Comparison of ENCODE assay signal across 11 cellular contexts in genomic region chr5:127536687-127537086, GRCh38. TPM values are rescaled to one million over a fixed set of nuclear protein-coding genes. Genes with fewer than 3 reads are reported as not detected.
DNase-seq lines count a peak whose midpoint lies in the region; ATAC-seq and TF ChIP-seq lines count a peak whose summit lies in the region.
"Had no signal": no experiment of that assay in that cellular context is flagged by ENCODE, and none has a peak within 500 bp of the region (broad histone marks: within the 10 kb centered on the region; RNA-seq: fewer than 3 reads in every experiment).

No MANE protein-coding gene starts in this region.

- no peaks in the 10 kb centered on the region for H3K4me1 ChIP-seq in IMR-90 (ENCODE audit: control insufficient read depth, insufficient read depth, low read length)

- H3K9me3 Mint-ChIP-seq in brain (peaks cover 17 to 21% (median 21%) of the 10 kb centered on the region in 5 experiments), nephron progenitor cell (peaks cover 27% of the 10 kb centered on the region)

- intact Hi-C loops in IMR-90 (cut with micrococcal nuclease), result loop anchor here (10.0 kb wide), 1 partner anchor 748 kb away; no protein-coding TSS in a partner anchor

- H3K4me3 Mint-ChIP-seq in brain (no peak overlapping the region), nephron progenitor cell (no peak overlapping the region)
- H3K4me3 Mint-ChIP-seq: activated T-cell treated with anti-CD3 and anti-CD28 coated beads, Interleukin-2, amount 50 U/mL, for 72 hours; IgD-negative memory B cell had no signal

- H4K91ac ChIP-seq in IMR-90 (ENCODE audit: insufficient read depth, low read depth, low read length), result no peak overlapping the region

- peaks cover 6 to 12% of the 10 kb centered on the region in 2 experiments; a peak in 3 of 4 replicates for H3K79me1 ChIP-seq in IMR-90 (ENCODE audit: low read depth in 1 of 2, low read length in 2 of 2)

- TF ChIP-seq RAD21 in IMR-90 (IDR thresholded peaks at IDR 0.05; ENCODE audit: low read length), result no peak

- in situ Hi-C loops in IMR-90 (cut with MboI; ENCODE audit: low sequenced_read_pairs), result no loop called here

- H3K9me1 ChIP-seq in IMR-90 (ENCODE audit: insufficient read depth, low read length), result no peaks in the 10 kb centered on the region

- no peak overlapping the region for H3K4me3 ChIP-seq in IMR-90 (ENCODE audit: insufficient read depth, low read depth, low read length)

- no peak overlapping the region for H4K8ac ChIP-seq in IMR-90 (ENCODE audit: low read depth in 2 of 2, low read length in 2 of 2)

- no peak overlapping the region for H4K5ac ChIP-seq in IMR-90 (ENCODE audit: low read depth, low read length)

- H3K4ac ChIP-seq in IMR-90 (ENCODE audit: low read depth, low read length), result no peak overlapping the region

- H3K56ac ChIP-seq in IMR-90 (ENCODE audit: extremely low read depth, insufficient read depth, low read length), result no peak overlapping the region

- TF ChIP-seq POLR2A in IMR-90 (IDR thresholded peaks at IDR 0.05; ENCODE audit: low read depth, low read length), result no peak

- no peak overlapping the region for H2BK20ac ChIP-seq in IMR-90 (ENCODE audit: low read depth, low read length)

- H3K23ac ChIP-seq in IMR-90 (ENCODE audit: low read depth, low read length), result no peak overlapping the region

- ATAC-seq in IMR-90 (ENCODE audit: low read depth), result no peak
- no peak for ATAC-seq in HG03175 (IDR thresholded peaks at IDR 0.05; ENCODE audit: unreplicated experiment)
- ATAC-seq: activated T-cell treated with anti-CD3 and anti-CD28 coated beads, Interleukin-2, amount 50 U/mL, for 72 hours had no signal

- H3K9me3 ChIP-seq in IMR-90 (ENCODE audit: control insufficient read depth, insufficient read depth, low read length), result no peaks in the 10 kb centered on the region

- peaks cover 40% of the 10 kb centered on the region for H3K36me3 ChIP-seq in IMR-90 (ENCODE audit: control insufficient read depth, insufficient read depth, low read length)

- H3K27me3 Mint-ChIP-seq in brain (no peaks in the 10 kb centered on the region), nephron progenitor cell (ENCODE audit: low read depth, poor library complexity) (no peaks in the 10 kb centered on the region)
- H3K27me3 Mint-ChIP-seq: IgD-negative memory B cell had no signal

- H4K20me1 ChIP-seq in IMR-90 (ENCODE audit: insufficient read depth, low read length), result no peaks in the 10 kb centered on the region; the same call in 1 of the 2 replicates

- H3K18ac ChIP-seq in IMR-90 (ENCODE audit: low read depth, low read length), result no peak overlapping the region

- H2AK9ac ChIP-seq in IMR-90 (replicated peaks; ENCODE audit: low read depth, low read length, poor library complexity), result no peak overlapping the region

- no TSS peak for BruUV-seq in IMR-90 (replicated peaks; lab: Mats Ljungman, UMichigan)

- H2AFZ ChIP-seq in IMR-90 (replicated peaks; ENCODE audit: low read length, poor library complexity), result no peak overlapping the region

- peak; percentile 4 for DNase-seq in DMS 273 (lab: John Stamatoyannopoulos, UW; ENCODE audit: unreplicated experiment)
- no peak for DNase-seq in DMS 273 treated with DMSO at 0.1 percent for 48 hours (lab: John Stamatoyannopoulos, UW)
- peak; percentile 8 for DNase-seq in IMR-90
- no peak for DNase-seq in nephron progenitor cell
- no peak for DNase-seq in UCSD-AML1 (lab: John Stamatoyannopoulos, UW; ENCODE audit: unreplicated experiment)
- DNase-seq in NCI-H2107 (lab: John Stamatoyannopoulos, UW), result no peak
- DNase-seq: 8988T; activated T-cell treated with anti-CD3 and anti-CD28 coated beads, Interleukin-2, amount 50 U/mL, for 72 hours had no signal

- CTCF ChIA-PET in IMR-90 (lab: Yijun Ruan, JAX), result interaction anchor here (0.5 to 1.3 kb wide), 4 partner anchors 13 to 60 kb away, joined by 3 read pairs; no protein-coding TSS in a partner anchor

- no peaks in the 10 kb centered on the region for H3K4me1 Mint-ChIP-seq in brain
- H3K4me1 Mint-ChIP-seq in nephron progenitor cell, result no peaks in the 10 kb centered on the region

- no peak overlapping the region for H2BK15ac ChIP-seq in IMR-90 (ENCODE audit: low read depth, low read length)

- no peak overlapping the region for H2BK120ac ChIP-seq in IMR-90 (ENCODE audit: low read depth, low read length)

- WGBS in IMR-90 (ENCODE audit: extremely low coverage in 2 of 2, insufficient read length in 1 of 2), 2 experiments, result 100% methylated on average over 1 of the region's 2 CpGs; no CpG with 5 or more reads in 1 of the 2 experiments

- dilution Hi-C loops in IMR-90 (cut with HindIII; ENCODE audit: low sequenced_read_pairs, unreplicated experiment), result no loop called here

- no peak overlapping the region for H3K14ac ChIP-seq in IMR-90 (replicated peaks; ENCODE audit: low read depth, low read length)

- H3K27ac ChIP-seq in IMR-90 (ENCODE audit: insufficient read depth, low read length), result no peak overlapping the region

- no peak overlapping the region for H3K4me2 ChIP-seq in IMR-90 (ENCODE audit: low read depth, low read length)

- POLR2A ChIA-PET in IMR-90 (lab: Charles Lee; ENCODE audit: unreplicated experiment), result no interaction called here

- peaks cover 97% of the 10 kb centered on the region for H3K36me3 Mint-ChIP-seq in brain
- peaks cover 91% of the 10 kb centered on the region for H3K36me3 Mint-ChIP-seq in nephron progenitor cell (ENCODE audit: low read depth)

- H3K9ac ChIP-seq in IMR-90 (ENCODE audit: low read depth, low read length), result no peak overlapping the region

- H3K27ac Mint-ChIP-seq in brain (no peak overlapping the region), nephron progenitor cell (no peak overlapping the region)
- H3K27ac Mint-ChIP-seq: activated T-cell treated with anti-CD3 and anti-CD28 coated beads, Interleukin-2, amount 50 U/mL, for 72 hours; IgD-negative memory B cell had no signal

- no peak overlapping the region for H2BK5ac ChIP-seq in IMR-90 (ENCODE audit: low read depth, low read length, poor library complexity, severe bottlenecking)

- H2AK5ac ChIP-seq in IMR-90 (ENCODE audit: low read depth, low read length), result no peak overlapping the region

- no peaks in the 10 kb centered on the region for H3K27me3 ChIP-seq in IMR-90 (ENCODE audit: control insufficient read depth, insufficient read depth, low read length)

- peak; percentile 35; the same call in 1 of the 2 replicates for TF ChIP-seq CTCF in IMR-90 (conservative IDR thresholded peaks at IDR 0.05; ENCODE audit: low read depth, low read length)
- TF ChIP-seq CTCF in brain (conservative IDR thresholded peaks at IDR 0.05), result peak; percentile 21 to 49
- TF ChIP-seq CTCF in nephron progenitor cell (IDR thresholded peaks at IDR 0.05), result peak; percentile 40

TF ChIP-seq in IMR-90, 13 proteins besides CTCF, POLR2A, EP300 and RAD21:
- TF ChIP-seq MAFK (IDR thresholded peaks at IDR 0.05; ENCODE audit: low read depth, low read length), result no peak
- TF ChIP-seq SMC3 (IDR thresholded peaks at IDR 0.05; ENCODE audit: low read depth, low read length), result no peak
- TF ChIP-seq CHD1 (IDR thresholded peaks at IDR 0.05; ENCODE audit: low read depth, low read length), result no peak
- no peak for TF ChIP-seq FOS (IDR thresholded peaks at IDR 0.05; ENCODE audit: low read depth, low read length)
- TF ChIP-seq BHLHE40 (IDR thresholded peaks at IDR 0.05; ENCODE audit: low read depth, low read length), result no peak
- no peak for TF ChIP-seq USF2 (IDR thresholded peaks at IDR 0.05; ENCODE audit: low read depth, low read length)
- no peak for TF ChIP-seq NFE2L2 (IDR thresholded peaks at IDR 0.05; ENCODE audit: low read depth, low read length)
- TF ChIP-seq MXI1 (IDR thresholded peaks at IDR 0.05; ENCODE audit: borderline replicate concordance, low read depth, low read length), result no peak
- no peak for TF ChIP-seq CEBPB (IDR thresholded peaks at IDR 0.05; ENCODE audit: low read depth, low read length)
- TF ChIP-seq RFX5 (IDR thresholded peaks at IDR 0.05; ENCODE audit: low read depth, low read length), result no peak
- no peak for TF ChIP-seq MAZ (IDR thresholded peaks at IDR 0.05; ENCODE audit: borderline replicate concordance, low read depth, low read length)
- TF ChIP-seq ELK1 (IDR thresholded peaks at IDR 0.05; ENCODE audit: borderline replicate concordance, low read depth, low read length), result no peak
- TF ChIP-seq RCOR1 (IDR thresholded peaks at IDR 0.05; ENCODE audit: insufficient replicate concordance, low read length), result no peak

RNA-seq across cellular contexts. Expression of gene PRRC1, which starts 19.2 kb away (rescaled TPM):
- total RNA-seq in IMR-90 (2012; rRNA removed), result 46.8 and 49.4 TPM in 2 replicates
- polyA plus RNA-seq in IMR-90 (2012; rRNA removed) (63.1 and 68.3 TPM in 2 replicates), brain (ENCODE audit: insufficient read depth, low read depth, low replicate concordance) (22.4 TPM)
- 14.9 and 15.2 TPM in 2 replicates for polyA plus RNA-seq in IMR-90 (2012; cell fraction: cytosol; rRNA removed)
- 15.8 and 88.5 TPM in 2 replicates for polyA plus RNA-seq in IMR-90 (2012; cell fraction: nucleus; rRNA removed; ENCODE audit: low replicate concordance)

Comparison
In these comparisons a context has a peak if more than half of its experiments do, and no peak if none do; other contexts are left out.
1. DNase-seq: peak in DMS 273 (single experiment) and IMR-90 (single experiment); none in DMS 273 treated with DMSO at 0.1 percent for 48 hours (single experiment), nephron progenitor cell (single experiment), UCSD-AML1 (single experiment) and NCI-H2107 (single experiment).
2. Peak in every context shown above with its lines, with median percentiles within 50 percentile points of each other: CTCF ChIP-seq.